8 cellular contexts compared by ENCODE assay signal in genomic region chr22:31488346-31488883, GRCh38. TPM values are rescaled to one million over a fixed set of nuclear protein-coding genes. Genes with fewer than 3 reads are reported as not detected.
A peak's percentile ranks its signal among the peaks of the same experiment; 100 is the strongest.
DNase-seq lines count a peak whose midpoint lies in the region; ATAC-seq and TF ChIP-seq lines count a peak whose summit lies in the region.

No MANE protein-coding gene starts in this region.

- no peaks in the 10 kb centered on the region; the same call in 1 of the 2 replicates for H3K4me1 ChIP-seq in H9 (ENCODE audit: insufficient read depth, low read length)
- peaks cover 4% of the 10 kb centered on the region for H3K4me1 ChIP-seq in mesendoderm (ENCODE audit: control insufficient read depth, low read depth, low read length)

- no peaks in the 10 kb centered on the region for H3K9me3 ChIP-seq in H9 (ENCODE audit: control insufficient read depth, low read depth, low read length)

- H2AFZ ChIP-seq in H9 (ENCODE audit: low read length), result no peak overlapping the region

- H3K23me2 ChIP-seq in H9 (ENCODE audit: insufficient read length, low read depth, low read length, poor library complexity, severe bottlenecking), result peaks cover 7% of the 10 kb centered on the region

- H2BK12ac ChIP-seq in H9 (ENCODE audit: insufficient read length, low read depth, low read length), result no peak overlapping the region

- no peaks in the 10 kb centered on the region for H3K9me3 Mint-ChIP-seq in H9

- no peak for ATAC-seq in HG03196 (IDR thresholded peaks at IDR 0.05; ENCODE audit: unreplicated experiment)

- H3K23ac ChIP-seq in H9 (ENCODE audit: insufficient read length, low read depth, low read length), result no peak overlapping the region
- H3K23ac ChIP-seq in mesendoderm (ENCODE audit: low read length), result no peak overlapping the region

- no peak overlapping the region for H3T11ph ChIP-seq in H9 (ENCODE audit: low read length)

- DNase-seq in H9 (no peak), astrocyte of the cerebellum (ENCODE audit: low read depth) (no peak), mesendoderm (no peak), SK-N-DZ (ENCODE audit: low spot score) (no peak), dedifferentiated amniotic fluid mesenchymal stem cell (ENCODE audit: extremely low spot score) (no peak), GOT3 (lab: John Stamatoyannopoulos, UW) (no peak)

- no peak overlapping the region for H4K91ac ChIP-seq in H9 (ENCODE audit: insufficient read length, low read depth, low read length)

- H2BK15ac ChIP-seq in H9 (ENCODE audit: low read depth, low read length) (no peak overlapping the region), mesendoderm (replicated peaks; ENCODE audit: low read depth) (no peak overlapping the region)

- no peak overlapping the region; a peak in 1 of 7 replicates for H3K27ac Mint-ChIP-seq in H9

- H2AK5ac ChIP-seq in H9 (ENCODE audit: insufficient read length, low read length) (no peak overlapping the region), mesendoderm (ENCODE audit: low read length) (no peak overlapping the region)

- no peak overlapping the region for H3K4ac ChIP-seq in H9 (ENCODE audit: low read depth, low read length)
- no peak overlapping the region for H3K4ac ChIP-seq in mesendoderm (ENCODE audit: low read depth, low read length)

- no peak overlapping the region for H3K14ac ChIP-seq in H9 (ENCODE audit: insufficient read depth, low read length)

- H3K79me2 ChIP-seq in H9 (ENCODE audit: insufficient read depth, low read length), result no peaks in the 10 kb centered on the region
- peaks cover 4% of the 10 kb centered on the region for H3K79me2 ChIP-seq in mesendoderm (ENCODE audit: control insufficient read depth, insufficient read depth, low read length)

- no peak overlapping the region for H4K5ac ChIP-seq in H9 (ENCODE audit: insufficient read length, low read depth, low read length)
- no peak overlapping the region for H4K5ac ChIP-seq in mesendoderm (ENCODE audit: low read length)

- H3K79me1 ChIP-seq in H9 (ENCODE audit: insufficient read depth, low read depth, low read length, poor library complexity, severe bottlenecking), result no peaks in the 10 kb centered on the region
- H3K79me1 ChIP-seq in mesendoderm (ENCODE audit: low read length), result peaks cover 3% of the 10 kb centered on the region

- H4K8ac ChIP-seq in H9 (replicated peaks; ENCODE audit: insufficient read length, low read depth, low read length), result no peak overlapping the region
- H4K8ac ChIP-seq in mesendoderm (ENCODE audit: low read depth, low read length), result no peak overlapping the region

- H3K27ac ChIP-seq in 22Rv1, result peak overlapping the region; percentile 90; the same call in 1 of the 2 replicates
- no peak overlapping the region for H3K27ac ChIP-seq in H9 (ENCODE audit: insufficient read length, low read depth, low read length)
- no peak overlapping the region for H3K27ac ChIP-seq in mesendoderm (ENCODE audit: low read depth, low read length)

- H3K4me3 ChIP-seq in astrocyte of the cerebellum (ENCODE audit: low read depth, low read length) (peak overlapping the region; percentile 67), mesendoderm (ENCODE audit: low read length) (no peak overlapping the region)

- H2BK20ac ChIP-seq in H9 (ENCODE audit: low read depth, low read length, poor library complexity, severe bottlenecking), result no peak overlapping the region

- H4K20me1 ChIP-seq in H9 (ENCODE audit: control insufficient read depth, insufficient read depth, insufficient read length), result no peaks in the 10 kb centered on the region

- H3K56ac ChIP-seq in H9 (ENCODE audit: insufficient read length, low read depth, low read length), result no peak overlapping the region
- no peak overlapping the region for H3K56ac ChIP-seq in mesendoderm (ENCODE audit: low read length)

- no peaks in the 10 kb centered on the region for H3K27me3 ChIP-seq in H9 (ENCODE audit: insufficient read depth, low read length)
- no peaks in the 10 kb centered on the region for H3K27me3 ChIP-seq in mesendoderm (ENCODE audit: insufficient read depth, low read length, poor library complexity)

- H2BK5ac ChIP-seq in H9 (ENCODE audit: insufficient read length, low read length) (no peak overlapping the region), mesendoderm (ENCODE audit: low read length) (no peak overlapping the region)

- peaks cover 23 to 24% of the 10 kb centered on the region in 2 experiments for H3K4me1 Mint-ChIP-seq in H9

- TF ChIP-seq CTCF in 22Rv1 (IDR thresholded peaks at IDR 0.05) (no peak), H9 (conservative IDR thresholded peaks at IDR 0.05) (no peak), astrocyte of the cerebellum (IDR thresholded peaks at IDR 0.05; ENCODE audit: low read depth, low read length, missing control alignments) (no peak)

- peaks cover 15 to 44% (median 35%) of the 10 kb centered on the region in 3 experiments; a peak in 6 of 7 replicates for H3K36me3 Mint-ChIP-seq in H9 (ENCODE audit: insufficient read depth in 1 of 3, low read depth in 3 of 3)

- H2BK120ac ChIP-seq in H9 (ENCODE audit: low read depth, low read length, poor library complexity, severe bottlenecking), result no peak overlapping the region
- no peak overlapping the region for H2BK120ac ChIP-seq in mesendoderm (ENCODE audit: low read depth, low read length)

- H3K4me3 Mint-ChIP-seq in H9, result peak overlapping the region; percentile 71 to 80

- in situ Hi-C loops in astrocyte of the cerebellum (cut with HindIII; ENCODE audit: low sequenced_read_pairs), result no loop called here

- H3K18ac ChIP-seq in H9 (ENCODE audit: insufficient read length, low read depth, low read length) (no peak overlapping the region), mesendoderm (ENCODE audit: low read length) (no peak overlapping the region)

- H3K36me3 ChIP-seq in mesendoderm (ENCODE audit: control insufficient read depth, insufficient read depth, low read length), result peaks cover 2% of the 10 kb centered on the region

- no CpG with 5 or more reads among the region's 6 CpGs for WGBS in H9 (ENCODE audit: extremely low coverage, insufficient read length, low lambda C conversion rate)
- WGBS in mesendoderm (ENCODE audit: extremely low coverage, insufficient coverage, low lambda C conversion rate), result no CpG with 5 or more reads among the region's 6 CpGs

- peaks cover 7% of the 10 kb centered on the region for H3K27me3 Mint-ChIP-seq in H9 (ENCODE audit: low read depth)

- H3K4me2 ChIP-seq in H9 (ENCODE audit: insufficient read depth, insufficient read length, low read length) (peak overlapping the region; percentile 59), mesendoderm (ENCODE audit: low read length) (peak overlapping the region; percentile 1)

- no peak overlapping the region for H3K9ac ChIP-seq in H9 (ENCODE audit: extremely low read depth, insufficient read length, low read length)
- peak overlapping the region; percentile 90 for H3K9ac ChIP-seq in mesendoderm (ENCODE audit: low read length)

RNA-seq across cellular contexts. Expression of gene EIF4ENIF1, which starts 1.2 kb away (rescaled TPM):
- 35.4 and 36.3 TPM in 2 replicates for total RNA-seq in H9 (2021)
- polyA plus RNA-seq in mesendoderm (2013, experiment 1 of 2), result 13.6 TPM
- polyA plus RNA-seq in mesendoderm (2013, experiment 2 of 2), result 13.2 TPM
- polyA plus RNA-seq in SK-N-DZ (2014; cell fraction: cytosol; rRNA removed), result 12.6 and 12.8 TPM in 2 replicates
- polyA plus RNA-seq in SK-N-DZ (2014; cell fraction: nucleus; rRNA removed), result 25.6 and 34.3 TPM in 2 replicates

RNA-seq across cellular contexts. Expression of gene SFI1, which starts 7.9 kb away (rescaled TPM):
- total RNA-seq in H9 (2021), result 26.4 and 26.7 TPM in 2 replicates
- polyA plus RNA-seq in mesendoderm (2013, experiment 1 of 2), result 5.1 TPM
- 4.9 TPM for polyA plus RNA-seq in mesendoderm (2013, experiment 2 of 2)
- 20.9 and 24.4 TPM in 2 replicates for polyA plus RNA-seq in SK-N-DZ (2014; cell fraction: cytosol; rRNA removed)
- 216 and 272 TPM in 2 replicates for polyA plus RNA-seq in SK-N-DZ (2014; cell fraction: nucleus; rRNA removed)
